1 cellular context compared by ENCODE assay signal in genomic region chr1:54798206-54798605, GRCh38.
TF ChIP-seq lines count a peak whose summit lies in the region.

No MANE protein-coding gene starts in this region.

TF ChIP-seq in GM12878, 131 proteins besides CTCF, POLR2A, EP300 and RAD21:
- TF ChIP-seq RB1 (IDR thresholded peaks at IDR 0.05; ENCODE audit: borderline replicate concordance), result no peak
- no peak for TF ChIP-seq PRDM15 (CRISPR knock-in tag; IDR thresholded peaks at IDR 0.05)
- no peak for TF ChIP-seq ZNF207 (IDR thresholded peaks at IDR 0.05; ENCODE audit: borderline replicate concordance)
- TF ChIP-seq PAX8 (IDR thresholded peaks at IDR 0.05), result no peak
- TF ChIP-seq SUPT20H (IDR thresholded peaks at IDR 0.05; ENCODE audit: borderline replicate concordance, control insufficient read depth, low read depth, low read length), result no peak
- TF ChIP-seq SPI1 (IDR thresholded peaks at IDR 0.05; ENCODE audit: borderline replicate concordance, insufficient read depth, low read depth, low read length), result no peak
- TF ChIP-seq EGR1 (IDR thresholded peaks at IDR 0.05; ENCODE audit: borderline replicate concordance in 1 of 2, low read depth in 2 of 2, low read length in 2 of 2), result no peak
- TF ChIP-seq KDM1A (IDR thresholded peaks at IDR 0.05; ENCODE audit: borderline replicate concordance), result no peak
- no peak for TF ChIP-seq CHD1 (IDR thresholded peaks at IDR 0.05; ENCODE audit: low read depth, low read length)
- no peak for TF ChIP-seq KLF5 (IDR thresholded peaks at IDR 0.05; ENCODE audit: partially characterized antibody)
- TF ChIP-seq ELK1 (IDR thresholded peaks at IDR 0.05; ENCODE audit: low read depth, low read length), result no peak
- TF ChIP-seq SREBF2 (IDR thresholded peaks at IDR 0.05; ENCODE audit: low read length), result no peak
- TF ChIP-seq PBX3 (IDR thresholded peaks at IDR 0.05; ENCODE audit: insufficient replicate concordance, low read depth, low read length), result no peak
